8 cellular contexts compared by ENCODE assay signal in genomic region chr3:111859061-111859973, GRCh38. TPM values are rescaled to one million over a fixed set of nuclear protein-coding genes. Genes with fewer than 3 reads are reported as not detected.
DNase-seq lines count a peak whose midpoint lies in the region; ATAC-seq and TF ChIP-seq lines count a peak whose summit lies in the region.

TSS of gene PHLDB2 (plus strand) at chr3:111859265. CDS start at chr3:111884078, 24,813 bp downstream.

- no peaks in the 10 kb centered on the region for H3K79me2 ChIP-seq in DND-41 (ENCODE audit: insufficient read depth, low read length)

- H3K36me3 ChIP-seq in DND-41 (ENCODE audit: insufficient read depth, low read length): no peaks in the 10 kb centered on the region
- H3K36me3 ChIP-seq in esophagus (ENCODE audit: control insufficient read depth in 2 of 2, insufficient read depth in 2 of 2, low read length in 1 of 2): no peaks in the 10 kb centered on the region
- H3K36me3 ChIP-seq in naive thymus-derived CD4-positive, alpha-beta T cell (ENCODE audit: control insufficient read depth in 2 of 3, insufficient read depth in 3 of 3, low read length in 3 of 3): no peaks in the 10 kb centered on the region
- H3K36me3 ChIP-seq in stomach smooth muscle (ENCODE audit: control insufficient read depth in 2 of 2, insufficient read depth in 2 of 2, low read length in 2 of 2): no peaks in the 10 kb centered on the region

- H3K27me3 ChIP-seq in DND-41 (ENCODE audit: insufficient read depth, low read length, poor library complexity): peaks cover 33% of the 10 kb centered on the region
- H3K27me3 ChIP-seq in esophagus (ENCODE audit: control insufficient read depth in 1 of 2, insufficient read depth in 2 of 2, low read length in 2 of 2): peaks cover 0 to 2% of the 10 kb centered on the region in 2 donors
- H3K27me3 ChIP-seq in naive thymus-derived CD4-positive, alpha-beta T cell (ENCODE audit: control insufficient read depth in 2 of 2, insufficient read depth in 2 of 2, low read length in 2 of 2): peaks cover 0 to 6% of the 10 kb centered on the region in 2 donors
- H3K27me3 ChIP-seq in stomach smooth muscle (ENCODE audit: control insufficient read depth in 1 of 2, insufficient read depth in 2 of 2, low read length in 2 of 2): no peaks in the 10 kb centered on the region

- H3K36me3 Mint-ChIP-seq in activated T-cell treated with anti-CD3 and anti-CD28 coated beads, Interleukin-2, amount 50 U/mL, for 4 hours (ENCODE audit: insufficient read depth): no peaks in the 10 kb centered on the region
- H3K36me3 Mint-ChIP-seq in naive thymus-derived CD4-positive, alpha-beta T cell: no peaks in the 10 kb centered on the region

- 1% methylated on average over 62 to 78 of the region's 78 CpGs for WGBS in esophagus, 2 donors

- peaks cover 17% of the 10 kb centered on the region for H3K4me1 Mint-ChIP-seq in activated T-cell treated with anti-CD3 and anti-CD28 coated beads, Interleukin-2, amount 50 U/mL, for 4 hours (ENCODE audit: low read depth)
- peaks cover 10 to 21% (median 13%) of the 10 kb centered on the region in 7 donors for H3K4me1 Mint-ChIP-seq in naive thymus-derived CD4-positive, alpha-beta T cell

- ATAC-seq in DND-41 (ENCODE audit: insufficient read depth, low read depth) (peak; percentile 93), HG02759 (IDR thresholded peaks at IDR 0.05; ENCODE audit: unreplicated experiment) (peak; percentile 48), GM19397 (IDR thresholded peaks at IDR 0.05; ENCODE audit: unreplicated experiment) (no peak)
- ATAC-seq in activated T-cell treated with anti-CD3 and anti-CD28 coated beads, Interleukin-2, amount 50 U/mL, for 4 hours: peak; percentile 84 to 89
- peak; percentile 78 for ATAC-seq in naive thymus-derived CD4-positive, alpha-beta T cell

- CTCF ChIA-PET in naive thymus-derived CD4-positive, alpha-beta T cell (lab: Charles Lee): no interaction called here

- H3K9me3 Mint-ChIP-seq in activated T-cell treated with anti-CD3 and anti-CD28 coated beads, Interleukin-2, amount 50 U/mL, for 4 hours: no peaks in the 10 kb centered on the region
- H3K9me3 Mint-ChIP-seq in naive thymus-derived CD4-positive, alpha-beta T cell: peaks cover 0 to 2% (median 0%) of the 10 kb centered on the region in 11 donors

- H3K27ac ChIP-seq in DND-41 (ENCODE audit: low read length) (peak within 1 kb of the TSS; percentile 9; the same call in 1 of the 2 replicates), esophagus (ENCODE audit: low read depth in 2 of 2, low read length in 1 of 2) (peak within 1 kb of the TSS; percentile 87 to 91), stomach smooth muscle (ENCODE audit: low read length) (peak within 1 kb of the TSS; percentile 98)
- no peak within 1 kb of the TSS for H3K27ac ChIP-seq in naive thymus-derived CD4-positive, alpha-beta T cell (ENCODE audit: low read depth, low read length)

- H3K4me2 ChIP-seq in DND-41 (ENCODE audit: insufficient read depth, low read length): peak within 1 kb of the TSS; percentile 95

- H3K4me1 ChIP-seq in DND-41 (ENCODE audit: insufficient read depth, low read length): peaks cover 24% of the 10 kb centered on the region
- no peaks in the 10 kb centered on the region for H3K4me1 ChIP-seq in esophagus (ENCODE audit: control insufficient read depth in 2 of 2, insufficient read depth in 2 of 2, low read length in 1 of 2)
- peaks cover 5 to 12% of the 10 kb centered on the region in 2 donors for H3K4me1 ChIP-seq in naive thymus-derived CD4-positive, alpha-beta T cell (ENCODE audit: control insufficient read depth in 2 of 2, insufficient read depth in 2 of 2, low read length in 2 of 2)
- H3K4me1 ChIP-seq in stomach smooth muscle (ENCODE audit: control insufficient read depth, insufficient read depth, low read length): peaks cover 26% of the 10 kb centered on the region

- H3K4me3 Mint-ChIP-seq in activated T-cell treated with anti-CD3 and anti-CD28 coated beads, Interleukin-2, amount 50 U/mL, for 4 hours: peak within 1 kb of the TSS; percentile 84
- H3K4me3 Mint-ChIP-seq in naive thymus-derived CD4-positive, alpha-beta T cell: peak within 1 kb of the TSS; percentile 83 to 96 (median 91)

- H4K20me1 ChIP-seq in DND-41 (ENCODE audit: insufficient read depth, low read length): no peaks in the 10 kb centered on the region

- peaks cover 32% of the 10 kb centered on the region for H3K27me3 Mint-ChIP-seq in activated T-cell treated with anti-CD3 and anti-CD28 coated beads, Interleukin-2, amount 50 U/mL, for 4 hours (ENCODE audit: low read depth)
- peaks cover 42 to 79% (median 68%) of the 10 kb centered on the region in 5 donors for H3K27me3 Mint-ChIP-seq in naive thymus-derived CD4-positive, alpha-beta T cell

- H2AFZ ChIP-seq in DND-41 (ENCODE audit: low read depth, low read length): peak within 1 kb of the TSS; percentile 73

- intact Hi-C loops in naive thymus-derived CD4-positive, alpha-beta T cell (cut with micrococcal nuclease): no loop called here

- no peak for TF ChIP-seq CTCF in DND-41 (IDR thresholded peaks at IDR 0.05; ENCODE audit: borderline replicate concordance, extremely low read depth, low read length, poor library complexity, severe bottlenecking)

- POLR2A ChIA-PET in naive thymus-derived CD4-positive, alpha-beta T cell (lab: Charles Lee): interaction anchor here (0.5 to 1.8 kb wide), 2 partner anchors 82 to 120 kb away, joined by 3 to 4 read pairs; no protein-coding TSS in a partner anchor

- DNase-seq in DND-41: peak; percentile 84
- peak; percentile 77 for DNase-seq in NCI-H82 treated with DMSO at 0.1 percent for 48 hours (lab: John Stamatoyannopoulos, UW; ENCODE audit: unreplicated experiment)
- DNase-seq in activated T-cell treated with anti-CD3 and anti-CD28 coated beads, Interleukin-2, amount 50 U/mL, for 4 hours: peak; percentile 61
- DNase-seq in naive thymus-derived CD4-positive, alpha-beta T cell: peak in 8 of 9 donors; percentile 10 to 48 (median 20)

- H3K4me3 ChIP-seq in DND-41 (ENCODE audit: low read depth in 1 of 2, low read length in 2 of 2) (peak within 1 kb of the TSS; percentile 35 to 61; a peak in 3 of 4 replicates), esophagus (ENCODE audit: low read depth in 1 of 2, low read length in 2 of 2) (peak within 1 kb of the TSS; percentile 71 to 84), stomach smooth muscle (ENCODE audit: low read length in 2 of 2) (peak within 1 kb of the TSS; percentile 95 to 96)
- H3K4me3 ChIP-seq in naive thymus-derived CD4-positive, alpha-beta T cell (ENCODE audit: low read length): peak within 1 kb of the TSS; percentile 60

- no peaks in the 10 kb centered on the region for H3K9me3 ChIP-seq in DND-41 (ENCODE audit: insufficient read depth, low read length, severe bottlenecking)
- H3K9me3 ChIP-seq in esophagus (ENCODE audit: control insufficient read depth in 2 of 2, insufficient read depth in 1 of 2, low read depth in 1 of 2, low read length in 1 of 2): no peaks in the 10 kb centered on the region
- H3K9me3 ChIP-seq in naive thymus-derived CD4-positive, alpha-beta T cell (ENCODE audit: control insufficient read depth in 2 of 3, low read length in 3 of 3): no peaks in the 10 kb centered on the region
- no peaks in the 10 kb centered on the region for H3K9me3 ChIP-seq in stomach smooth muscle (ENCODE audit: control insufficient read depth in 2 of 2, low read length in 2 of 2)

- peak within 1 kb of the TSS in 3 of 9 donors; percentile 38 to 60 (median 56) for H3K27ac Mint-ChIP-seq in naive thymus-derived CD4-positive, alpha-beta T cell

- H3K9ac ChIP-seq in DND-41 (ENCODE audit: low read depth, low read length) (peak within 1 kb of the TSS; percentile 48), stomach smooth muscle (ENCODE audit: low read length in 2 of 2) (peak within 1 kb of the TSS; percentile 94 to 99)

RNA-seq across cellular contexts. Expression of gene PHLDB2, which starts in this region (rescaled TPM):
- under 1 TPM; 0.66 to 0.82 (median 0.76) TPM for total RNA-seq in activated T-cell treated with anti-CD3 and anti-CD28 coated beads, Interleukin-2, amount 50 U/mL, for 4 hours
- 1 to 10 TPM; 5.2 to 7.6 TPM for polyA plus RNA-seq in esophagus
- total RNA-seq in naive thymus-derived CD4-positive, alpha-beta T cell: 1 to 10 TPM in 3 of 5 experiments, under 1 TPM in 2; 0.38 to 6.8 (median 1.6) TPM
- under 1 TPM; 0.15 to 0.45 TPM for polyA plus RNA-seq in naive thymus-derived CD4-positive, alpha-beta T cell

Comparison
In these comparisons a context has a peak if more than half of its experiments do, and no peak if none do; other contexts are left out.
1. RNA of gene PHLDB2 (polyA plus RNA-seq): 5.2 to 7.6 TPM in esophagus; 0.15 to 0.45 TPM in naive thymus-derived CD4-positive, alpha-beta T cell; every median in the first group is over 4 times any median in the second.
2. Peak in DNase-seq and ATAC-seq in activated T-cell treated with anti-CD3 and anti-CD28 coated beads, Interleukin-2, amount 50 U/mL, for 4 hours; RNA of the gene not detected or under 1 TPM.
3. DNase-seq: peak in every context shown above with its lines; median percentile 84 in DND-41; 77 in NCI-H82 treated with DMSO at 0.1 percent for 48 hours; 61 in activated T-cell treated with anti-CD3 and anti-CD28 coated beads, Interleukin-2, amount 50 U/mL, for 4 hours; 20 in naive thymus-derived CD4-positive, alpha-beta T cell.
4. Peak in every context shown above with its lines, with median percentiles within 50 percentile points of each other: H3K4me3 ChIP-seq.